ENCODE assay signal across 1 cellular context in the genomic region with DNA sequence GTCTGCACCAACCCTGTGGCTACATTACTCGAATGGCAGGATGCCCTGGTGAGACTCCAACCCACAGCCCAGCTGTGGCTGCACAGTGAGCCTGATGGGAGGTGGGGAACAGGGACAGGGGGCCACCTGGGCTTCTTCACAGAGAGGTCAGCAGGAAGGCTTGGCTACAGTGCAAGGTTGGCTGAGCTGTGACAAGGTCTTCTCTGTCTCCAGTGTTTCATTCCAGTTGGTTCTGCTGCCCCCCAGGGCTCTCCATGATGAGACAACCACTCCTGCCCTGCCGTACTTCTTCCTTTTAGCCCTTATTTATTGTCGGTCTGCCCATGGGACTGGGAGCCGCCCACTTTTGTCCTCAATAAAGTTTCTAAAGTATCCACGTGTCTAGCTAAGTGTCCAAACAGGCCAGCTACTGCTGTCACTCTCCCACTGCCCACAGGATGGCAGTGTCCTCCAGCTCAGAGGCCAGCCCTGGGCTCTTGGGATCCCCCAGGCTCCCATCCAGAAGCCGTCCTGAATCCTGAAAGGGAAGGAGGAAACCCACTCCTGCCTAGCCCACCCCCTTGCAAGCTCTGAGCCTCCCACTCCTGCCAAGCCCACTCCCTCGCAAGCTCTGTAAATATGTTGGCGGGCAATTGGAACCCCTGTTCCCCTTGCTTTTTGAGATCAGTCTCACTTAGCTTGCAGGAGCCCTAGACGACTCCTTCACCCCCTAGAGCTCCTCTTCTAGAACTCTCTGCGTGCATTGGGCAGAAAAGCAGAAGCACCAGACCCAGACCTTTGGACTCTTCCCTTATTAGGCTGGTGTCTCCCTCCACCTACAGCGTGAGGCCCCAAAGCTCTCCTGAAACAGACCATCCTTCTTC.
TF ChIP-seq lines count a peak whose summit lies in the region.

No MANE protein-coding gene starts in this region.

TF ChIP-seq in K562, 482 proteins besides CTCF, POLR2A, EP300 and RAD21 (continues in another document):
- TF ChIP-seq SIN3B (IDR thresholded peaks at IDR 0.05; ENCODE audit: low read depth) (no peak), CREB1 (IDR thresholded peaks at IDR 0.05) (no peak), CREB1 (CRISPR knock-in tag; IDR thresholded peaks at IDR 0.05) (0 out of 2 replicates have a peak, but pooled peaks have one; percentile 13), ZNF830 (CRISPR knock-in tag; IDR thresholded peaks at IDR 0.05) (no peak), ZFX (CRISPR knock-in tag; IDR thresholded peaks at IDR 0.05) (no peak), ZNF354B (CRISPR knock-in tag; IDR thresholded peaks at IDR 0.05) (no peak), JUND (IDR thresholded peaks at IDR 0.05; ENCODE audit: borderline replicate concordance, low read depth, low read length) (0 out of 2 replicates have a peak, but pooled peaks have one; percentile 44), JUND (tag; IDR thresholded peaks at IDR 0.05; ENCODE audit: borderline replicate concordance, low read depth, low read length) (no peak), KLF1 (tag; IDR thresholded peaks at IDR 0.05) (no peak), NFE2L1 (tag; IDR thresholded peaks at IDR 0.05; ENCODE audit: borderline replicate concordance, low read depth) (no peak), POLR2G (IDR thresholded peaks at IDR 0.05; ENCODE audit: low read depth, low read length) (peak; percentile 52; the same call in 1 of the 2 replicates), BHLHE40 (IDR thresholded peaks at IDR 0.05; ENCODE audit: low read length) (peak; percentile 35), C11orf30 (IDR thresholded peaks at IDR 0.05; ENCODE audit: low read depth) (no peak), MXI1 (IDR thresholded peaks at IDR 0.05; ENCODE audit: low read depth, low read length) (0 out of 2 replicates have a peak, but pooled peaks have one; percentile 69), BRD9 (IDR thresholded peaks at IDR 0.05; ENCODE audit: low read depth, partially characterized antibody) (no peak), CSDE1 (IDR thresholded peaks at IDR 0.05) (no peak), PTTG1 (tag; IDR thresholded peaks at IDR 0.05; ENCODE audit: low read depth) (no peak), ZFP36 (IDR thresholded peaks at IDR 0.05; ENCODE audit: low read depth, low read length, partially characterized antibody) (no peak), E2F3 (CRISPR knock-in tag; IDR thresholded peaks at IDR 0.05) (no peak), SRSF1 (IDR thresholded peaks at IDR 0.05; ENCODE audit: low read depth, low read length) (no peak), TEAD1 (CRISPR knock-in tag; IDR thresholded peaks at IDR 0.05) (no peak), TSC22D4 (tag; IDR thresholded peaks at IDR 0.05) (no peak), STAT5A (IDR thresholded peaks at IDR 0.05; ENCODE audit: borderline replicate concordance, low read length) (no peak), HOXB6 (CRISPR knock-in tag; IDR thresholded peaks at IDR 0.05; ENCODE audit: borderline replicate concordance) (no peak), ZBTB7A (IDR thresholded peaks at IDR 0.05; ENCODE audit: borderline replicate concordance, control insufficient read depth, low read depth, low read length) (no peak), ZNF583 (CRISPR knock-in tag; IDR thresholded peaks at IDR 0.05) (no peak), ZNF699 (CRISPR knock-in tag; IDR thresholded peaks at IDR 0.05; ENCODE audit: insufficient replicate concordance) (no peak), SMARCA5 (IDR thresholded peaks at IDR 0.05) (no peak), KDM4B (IDR thresholded peaks at IDR 0.05; ENCODE audit: borderline replicate concordance in 2 of 2, low read depth in 1 of 2) (no peak), KAT8 (IDR thresholded peaks at IDR 0.05; ENCODE audit: low read depth) (no peak), MED1 (CRISPR knock-in tag; IDR thresholded peaks at IDR 0.05; ENCODE audit: borderline replicate concordance) (no peak), ZC3H4 (CRISPR knock-in tag; IDR thresholded peaks at IDR 0.05; ENCODE audit: borderline replicate concordance) (no peak), POLR2AphosphoS2 (IDR thresholded peaks at IDR 0.05; ENCODE audit: low read length) (no peak), NRF1 (conservative IDR thresholded peaks at IDR 0.05 in 1 of 2, IDR thresholded peaks at IDR 0.05 in 1 of 2) (no peak)
- TF ChIP-seq, protein P1, sequence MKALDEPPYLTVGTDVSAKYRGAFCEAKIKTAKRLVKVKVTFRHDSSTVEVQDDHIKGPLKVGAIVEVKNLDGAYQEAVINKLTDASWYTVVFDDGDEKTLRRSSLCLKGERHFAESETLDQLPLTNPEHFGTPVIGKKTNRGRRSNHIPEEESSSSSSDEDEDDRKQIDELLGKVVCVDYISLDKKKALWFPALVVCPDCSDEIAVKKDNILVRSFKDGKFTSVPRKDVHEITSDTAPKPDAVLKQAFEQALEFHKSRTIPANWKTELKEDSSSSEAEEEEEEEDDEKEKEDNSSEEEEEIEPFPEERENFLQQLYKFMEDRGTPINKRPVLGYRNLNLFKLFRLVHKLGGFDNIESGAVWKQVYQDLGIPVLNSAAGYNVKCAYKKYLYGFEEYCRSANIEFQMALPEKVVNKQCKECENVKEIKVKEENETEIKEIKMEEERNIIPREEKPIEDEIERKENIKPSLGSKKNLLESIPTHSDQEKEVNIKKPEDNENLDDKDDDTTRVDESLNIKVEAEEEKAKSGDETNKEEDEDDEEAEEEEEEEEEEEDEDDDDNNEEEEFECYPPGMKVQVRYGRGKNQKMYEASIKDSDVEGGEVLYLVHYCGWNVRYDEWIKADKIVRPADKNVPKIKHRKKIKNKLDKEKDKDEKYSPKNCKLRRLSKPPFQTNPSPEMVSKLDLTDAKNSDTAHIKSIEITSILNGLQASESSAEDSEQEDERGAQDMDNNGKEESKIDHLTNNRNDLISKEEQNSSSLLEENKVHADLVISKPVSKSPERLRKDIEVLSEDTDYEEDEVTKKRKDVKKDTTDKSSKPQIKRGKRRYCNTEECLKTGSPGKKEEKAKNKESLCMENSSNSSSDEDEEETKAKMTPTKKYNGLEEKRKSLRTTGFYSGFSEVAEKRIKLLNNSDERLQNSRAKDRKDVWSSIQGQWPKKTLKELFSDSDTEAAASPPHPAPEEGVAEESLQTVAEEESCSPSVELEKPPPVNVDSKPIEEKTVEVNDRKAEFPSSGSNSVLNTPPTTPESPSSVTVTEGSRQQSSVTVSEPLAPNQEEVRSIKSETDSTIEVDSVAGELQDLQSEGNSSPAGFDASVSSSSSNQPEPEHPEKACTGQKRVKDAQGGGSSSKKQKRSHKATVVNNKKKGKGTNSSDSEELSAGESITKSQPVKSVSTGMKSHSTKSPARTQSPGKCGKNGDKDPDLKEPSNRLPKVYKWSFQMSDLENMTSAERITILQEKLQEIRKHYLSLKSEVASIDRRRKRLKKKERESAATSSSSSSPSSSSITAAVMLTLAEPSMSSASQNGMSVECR (CRISPR knock-in tag; IDR thresholded peaks at IDR 0.05): peak; percentile 38; the same call in 1 of the 2 replicates
- TF ChIP-seq, protein P2, sequence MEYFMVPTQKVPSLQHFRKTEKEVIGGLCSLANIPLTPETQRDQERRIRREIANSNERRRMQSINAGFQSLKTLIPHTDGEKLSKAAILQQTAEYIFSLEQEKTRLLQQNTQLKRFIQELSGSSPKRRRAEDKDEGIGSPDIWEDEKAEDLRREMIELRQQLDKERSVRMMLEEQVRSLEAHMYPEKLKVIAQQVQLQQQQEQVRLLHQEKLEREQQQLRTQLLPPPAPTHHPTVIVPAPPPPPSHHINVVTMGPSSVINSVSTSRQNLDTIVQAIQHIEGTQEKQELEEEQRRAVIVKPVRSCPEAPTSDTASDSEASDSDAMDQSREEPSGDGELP (CRISPR knock-in tag; IDR thresholded peaks at IDR 0.05; ENCODE audit: borderline replicate concordance): peak; percentile 31; the same call in 1 of the 2 replicates
- TF ChIP-seq, protein P3, sequence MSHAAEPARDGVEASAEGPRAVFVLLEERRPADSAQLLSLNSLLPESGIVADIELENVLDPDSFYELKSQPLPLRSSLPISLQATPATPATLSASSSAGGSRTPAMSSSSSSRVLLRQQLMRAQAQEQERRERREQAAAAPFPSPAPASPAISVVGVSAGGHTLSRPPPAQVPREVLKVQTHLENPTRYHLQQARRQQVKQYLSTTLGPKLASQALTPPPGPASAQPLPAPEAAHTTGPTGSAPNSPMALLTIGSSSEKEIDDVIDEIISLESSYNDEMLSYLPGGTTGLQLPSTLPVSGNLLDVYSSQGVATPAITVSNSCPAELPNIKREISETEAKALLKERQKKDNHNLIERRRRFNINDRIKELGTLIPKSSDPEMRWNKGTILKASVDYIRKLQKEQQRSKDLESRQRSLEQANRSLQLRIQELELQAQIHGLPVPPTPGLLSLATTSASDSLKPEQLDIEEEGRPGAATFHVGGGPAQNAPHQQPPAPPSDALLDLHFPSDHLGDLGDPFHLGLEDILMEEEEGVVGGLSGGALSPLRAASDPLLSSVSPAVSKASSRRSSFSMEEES (CRISPR knock-in tag; IDR thresholded peaks at IDR 0.05): no peak
- TF ChIP-seq, protein P4, sequence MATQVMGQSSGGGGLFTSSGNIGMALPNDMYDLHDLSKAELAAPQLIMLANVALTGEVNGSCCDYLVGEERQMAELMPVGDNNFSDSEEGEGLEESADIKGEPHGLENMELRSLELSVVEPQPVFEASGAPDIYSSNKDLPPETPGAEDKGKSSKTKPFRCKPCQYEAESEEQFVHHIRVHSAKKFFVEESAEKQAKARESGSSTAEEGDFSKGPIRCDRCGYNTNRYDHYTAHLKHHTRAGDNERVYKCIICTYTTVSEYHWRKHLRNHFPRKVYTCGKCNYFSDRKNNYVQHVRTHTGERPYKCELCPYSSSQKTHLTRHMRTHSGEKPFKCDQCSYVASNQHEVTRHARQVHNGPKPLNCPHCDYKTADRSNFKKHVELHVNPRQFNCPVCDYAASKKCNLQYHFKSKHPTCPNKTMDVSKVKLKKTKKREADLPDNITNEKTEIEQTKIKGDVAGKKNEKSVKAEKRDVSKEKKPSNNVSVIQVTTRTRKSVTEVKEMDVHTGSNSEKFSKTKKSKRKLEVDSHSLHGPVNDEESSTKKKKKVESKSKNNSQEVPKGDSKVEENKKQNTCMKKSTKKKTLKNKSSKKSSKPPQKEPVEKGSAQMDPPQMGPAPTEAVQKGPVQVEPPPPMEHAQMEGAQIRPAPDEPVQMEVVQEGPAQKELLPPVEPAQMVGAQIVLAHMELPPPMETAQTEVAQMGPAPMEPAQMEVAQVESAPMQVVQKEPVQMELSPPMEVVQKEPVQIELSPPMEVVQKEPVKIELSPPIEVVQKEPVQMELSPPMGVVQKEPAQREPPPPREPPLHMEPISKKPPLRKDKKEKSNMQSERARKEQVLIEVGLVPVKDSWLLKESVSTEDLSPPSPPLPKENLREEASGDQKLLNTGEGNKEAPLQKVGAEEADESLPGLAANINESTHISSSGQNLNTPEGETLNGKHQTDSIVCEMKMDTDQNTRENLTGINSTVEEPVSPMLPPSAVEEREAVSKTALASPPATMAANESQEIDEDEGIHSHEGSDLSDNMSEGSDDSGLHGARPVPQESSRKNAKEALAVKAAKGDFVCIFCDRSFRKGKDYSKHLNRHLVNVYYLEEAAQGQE (CRISPR knock-in tag; IDR thresholded peaks at IDR 0.05; ENCODE audit: low read depth): no peak
- TF ChIP-seq, protein P5, sequence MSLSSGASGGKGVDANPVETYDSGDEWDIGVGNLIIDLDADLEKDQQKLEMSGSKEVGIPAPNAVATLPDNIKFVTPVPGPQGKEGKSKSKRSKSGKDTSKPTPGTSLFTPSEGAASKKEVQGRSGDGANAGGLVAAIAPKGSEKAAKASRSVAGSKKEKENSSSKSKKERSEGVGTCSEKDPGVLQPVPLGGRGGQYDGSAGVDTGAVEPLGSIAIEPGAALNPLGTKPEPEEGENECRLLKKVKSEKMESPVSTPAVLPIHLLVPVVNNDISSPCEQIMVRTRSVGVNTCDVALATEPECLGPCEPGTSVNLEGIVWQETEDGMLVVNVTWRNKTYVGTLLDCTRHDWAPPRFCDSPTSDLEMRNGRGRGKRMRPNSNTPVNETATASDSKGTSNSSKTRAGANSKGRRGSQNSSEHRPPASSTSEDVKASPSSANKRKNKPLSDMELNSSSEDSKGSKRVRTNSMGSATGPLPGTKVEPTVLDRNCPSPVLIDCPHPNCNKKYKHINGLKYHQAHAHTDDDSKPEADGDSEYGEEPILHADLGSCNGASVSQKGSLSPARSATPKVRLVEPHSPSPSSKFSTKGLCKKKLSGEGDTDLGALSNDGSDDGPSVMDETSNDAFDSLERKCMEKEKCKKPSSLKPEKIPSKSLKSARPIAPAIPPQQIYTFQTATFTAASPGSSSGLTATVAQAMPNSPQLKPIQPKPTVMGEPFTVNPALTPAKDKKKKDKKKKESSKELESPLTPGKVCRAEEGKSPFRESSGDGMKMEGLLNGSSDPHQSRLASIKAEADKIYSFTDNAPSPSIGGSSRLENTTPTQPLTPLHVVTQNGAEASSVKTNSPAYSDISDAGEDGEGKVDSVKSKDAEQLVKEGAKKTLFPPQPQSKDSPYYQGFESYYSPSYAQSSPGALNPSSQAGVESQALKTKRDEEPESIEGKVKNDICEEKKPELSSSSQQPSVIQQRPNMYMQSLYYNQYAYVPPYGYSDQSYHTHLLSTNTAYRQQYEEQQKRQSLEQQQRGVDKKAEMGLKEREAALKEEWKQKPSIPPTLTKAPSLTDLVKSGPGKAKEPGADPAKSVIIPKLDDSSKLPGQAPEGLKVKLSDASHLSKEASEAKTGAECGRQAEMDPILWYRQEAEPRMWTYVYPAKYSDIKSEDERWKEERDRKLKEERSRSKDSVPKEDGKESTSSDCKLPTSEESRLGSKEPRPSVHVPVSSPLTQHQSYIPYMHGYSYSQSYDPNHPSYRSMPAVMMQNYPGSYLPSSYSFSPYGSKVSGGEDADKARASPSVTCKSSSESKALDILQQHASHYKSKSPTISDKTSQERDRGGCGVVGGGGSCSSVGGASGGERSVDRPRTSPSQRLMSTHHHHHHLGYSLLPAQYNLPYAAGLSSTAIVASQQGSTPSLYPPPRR (CRISPR knock-in tag; IDR thresholded peaks at IDR 0.05; ENCODE audit: borderline replicate concordance): no peak
- TF ChIP-seq, protein P6, sequence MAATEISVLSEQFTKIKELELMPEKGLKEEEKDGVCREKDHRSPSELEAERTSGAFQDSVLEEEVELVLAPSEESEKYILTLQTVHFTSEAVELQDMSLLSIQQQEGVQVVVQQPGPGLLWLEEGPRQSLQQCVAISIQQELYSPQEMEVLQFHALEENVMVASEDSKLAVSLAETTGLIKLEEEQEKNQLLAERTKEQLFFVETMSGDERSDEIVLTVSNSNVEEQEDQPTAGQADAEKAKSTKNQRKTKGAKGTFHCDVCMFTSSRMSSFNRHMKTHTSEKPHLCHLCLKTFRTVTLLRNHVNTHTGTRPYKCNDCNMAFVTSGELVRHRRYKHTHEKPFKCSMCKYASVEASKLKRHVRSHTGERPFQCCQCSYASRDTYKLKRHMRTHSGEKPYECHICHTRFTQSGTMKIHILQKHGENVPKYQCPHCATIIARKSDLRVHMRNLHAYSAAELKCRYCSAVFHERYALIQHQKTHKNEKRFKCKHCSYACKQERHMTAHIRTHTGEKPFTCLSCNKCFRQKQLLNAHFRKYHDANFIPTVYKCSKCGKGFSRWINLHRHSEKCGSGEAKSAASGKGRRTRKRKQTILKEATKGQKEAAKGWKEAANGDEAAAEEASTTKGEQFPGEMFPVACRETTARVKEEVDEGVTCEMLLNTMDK (IDR thresholded peaks at IDR 0.05; ENCODE audit: borderline replicate concordance, insufficient read depth, low read depth, low read length, poor library complexity, severe bottlenecking): peak; percentile 10
